In genomic region chr1:162230096-162230495, GRCh38 we compare ENCODE assay signal across 8 cellular contexts.
DNase-seq lines count a peak whose midpoint lies in the region; ATAC-seq and TF ChIP-seq lines count a peak whose summit lies in the region.

No MANE protein-coding gene starts in this region.

- ATAC-seq in left colon (peak; percentile 86), HG03457 (IDR thresholded peaks at IDR 0.05; ENCODE audit: unreplicated experiment) (no peak), GM21529 (IDR thresholded peaks at IDR 0.05; ENCODE audit: unreplicated experiment) (no peak)

- peaks cover 26% of the 10 kb centered on the region for H3K4me1 ChIP-seq in MM.1S (ENCODE audit: low read length)

- peak overlapping the region; percentile 36; the same call in 1 of the 2 replicates for H3K4me2 ChIP-seq in MM.1S (ENCODE audit: low read depth, low read length)

- H3K4me1 Mint-ChIP-seq in activated CD4-positive, alpha-beta T cell treated with anti-CD3 and anti-CD28 coated beads, Interleukin-2, amount 10 ng/mL, durations not matched to agents 24 days and 14 days: no peaks in the 10 kb centered on the region

- peak; percentile 46 for TF ChIP-seq CTCF in MM.1S (IDR thresholded peaks at IDR 0.05; ENCODE audit: low read length)
- TF ChIP-seq CTCF in WERI-Rb-1 (IDR thresholded peaks at IDR 0.05; ENCODE audit: low read depth, low read length): peak; percentile 70

- H3K27me3 Mint-ChIP-seq in activated CD4-positive, alpha-beta T cell treated with anti-CD3 and anti-CD28 coated beads, Interleukin-2, amount 10 ng/mL, durations not matched to agents 24 days and 14 days: peaks cover 19% of the 10 kb centered on the region

- H3K9me2 ChIP-seq in MM.1S (replicated peaks; ENCODE audit: insufficient read depth, low read length): no peaks in the 10 kb centered on the region

- H3K27ac ChIP-seq in MM.1S (ENCODE audit: low read length) (peak overlapping the region; percentile 51; the same call in 1 of the 2 replicates), WERI-Rb-1 (no peak overlapping the region)

- no peak overlapping the region for H3K27ac Mint-ChIP-seq in activated CD4-positive, alpha-beta T cell treated with anti-CD3 and anti-CD28 coated beads, Interleukin-2, amount 10 ng/mL, durations not matched to agents 24 days and 14 days

- no peak overlapping the region for H3K4me3 Mint-ChIP-seq in activated CD4-positive, alpha-beta T cell treated with anti-CD3 and anti-CD28 coated beads, Interleukin-2, amount 10 ng/mL, durations not matched to agents 24 days and 14 days

- H3K4me3 ChIP-seq in MM.1S (ENCODE audit: low read length) (no peak overlapping the region; the same call in 1 of the 2 replicates), WERI-Rb-1 (ENCODE audit: low read depth, low read length) (no peak overlapping the region)

- no peak overlapping the region for H3K9ac ChIP-seq in MM.1S (ENCODE audit: low read length)

- no peaks in the 10 kb centered on the region for H3K36me3 ChIP-seq in MM.1S (replicated peaks; ENCODE audit: insufficient read depth, low read length)
- H3K36me3 ChIP-seq in WERI-Rb-1: no peaks in the 10 kb centered on the region

- H3K36me3 Mint-ChIP-seq in activated CD4-positive, alpha-beta T cell treated with anti-CD3 and anti-CD28 coated beads, Interleukin-2, amount 10 ng/mL, durations not matched to agents 24 days and 14 days (ENCODE audit: low read depth): no peaks in the 10 kb centered on the region

- no peaks in the 10 kb centered on the region for H3K9me3 Mint-ChIP-seq in activated CD4-positive, alpha-beta T cell treated with anti-CD3 and anti-CD28 coated beads, Interleukin-2, amount 10 ng/mL, durations not matched to agents 24 days and 14 days

- no peaks in the 10 kb centered on the region for H3K79me2 ChIP-seq in MM.1S (ENCODE audit: low read length)

- H3K27me3 ChIP-seq in MM.1S (replicated peaks; ENCODE audit: insufficient read depth, low read length): no peaks in the 10 kb centered on the region
- H3K27me3 ChIP-seq in WERI-Rb-1 (ENCODE audit: insufficient read depth, low read depth, severe bottlenecking): no peaks in the 10 kb centered on the region

- intact Hi-C loops in left colon (cut with DNase I, micrococcal nuclease): no loop called here
- intact Hi-C loops in activated CD4-positive, alpha-beta T cell treated with anti-CD3 and anti-CD28 coated beads, Interleukin-2, amount 10 ng/mL, durations not matched to agents 24 days and 14 days (cut with micrococcal nuclease): no loop called here

- H3F3A ChIP-seq in MM.1S (ENCODE audit: insufficient read depth, low read length): peaks cover 13% of the 10 kb centered on the region

- DNase-seq in COR-L47 (lab: John Stamatoyannopoulos, UW) (peak; percentile 88), MM.1S (no peak), WERI-Rb-1 (peak; percentile 47), left colon (peak in 1 of 2 donors; percentile 22), GF-D8 (lab: John Stamatoyannopoulos, UW) (no peak)
- DNase-seq in activated CD4-positive, alpha-beta T cell treated with anti-CD3 and anti-CD28 coated beads, Interleukin-2, amount 10 ng/mL, durations not matched to agents 24 days and 14 days: no peak

- H2AFZ ChIP-seq in MM.1S (ENCODE audit: low read length): 0 out of 2 replicates have a peak overlapping the region, but pooled peaks have one; percentile 3

- H4K20me1 ChIP-seq in MM.1S (ENCODE audit: insufficient read depth, low read length): no peaks in the 10 kb centered on the region

- H3K9me3 ChIP-seq in MM.1S (replicated peaks; ENCODE audit: insufficient read depth, low read length): no peaks in the 10 kb centered on the region
- no peaks in the 10 kb centered on the region for H3K9me3 ChIP-seq in WERI-Rb-1 (ENCODE audit: severe bottlenecking)

Comparison
In these comparisons a context has a peak if more than half of its experiments do, and no peak if none do; other contexts are left out.
1. DNase-seq: peak in COR-L47 (single experiment) and WERI-Rb-1 (single experiment); none in MM.1S (single experiment), GF-D8 (single experiment) and activated CD4-positive, alpha-beta T cell treated with anti-CD3 and anti-CD28 coated beads, Interleukin-2, amount 10 ng/mL, durations not matched to agents 24 days and 14 days (single experiment).